8 cellular contexts compared by ENCODE assay signal in genomic region chr19:2475702-2476450, GRCh38. TPM values are rescaled to one million over a fixed set of nuclear protein-coding genes. Genes with fewer than 3 reads are reported as not detected.
DNase-seq lines count a peak whose midpoint lies in the region; ATAC-seq and TF ChIP-seq lines count a peak whose summit lies in the region.

A gene with protein sequence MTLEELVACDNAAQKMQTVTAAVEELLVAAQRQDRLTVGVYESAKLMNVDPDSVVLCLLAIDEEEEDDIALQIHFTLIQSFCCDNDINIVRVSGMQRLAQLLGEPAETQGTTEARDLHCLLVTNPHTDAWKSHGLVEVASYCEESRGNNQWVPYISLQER (plus strand): TSS chr19:2476127. CDS start chr19:2476359, 232 bp downstream.

- peaks cover 3% of the 10 kb centered on the region for H3K36me3 Mint-ChIP-seq in endothelial cell (ENCODE audit: low read depth, unreplicated experiment)

- BruUV-seq in OCI-LY7 (replicated peaks; lab: Mats Ljungman, UMichigan), result no TSS peak

- H3K27me3 Mint-ChIP-seq in endothelial cell (ENCODE audit: unreplicated experiment), result peaks cover 10% of the 10 kb centered on the region

- H3K79me2 ChIP-seq in OCI-LY7 (ENCODE audit: insufficient read depth, low read depth, low read length), result peaks cover 29% of the 10 kb centered on the region

- peak within 1 kb of the TSS; percentile 83 for H3K4me3 Mint-ChIP-seq in endothelial cell (ENCODE audit: unreplicated experiment)

- 0 out of 2 replicates have a peak, but pooled peaks cover 4% of the 10 kb centered on the region for H4K20me1 ChIP-seq in OCI-LY7 (ENCODE audit: insufficient read depth, low read length)

- H3K9me3 ChIP-seq in OCI-LY7 (ENCODE audit: low read length), result no peaks in the 10 kb centered on the region

- in situ Hi-C loops in Caki2 (cut with HindIII; ENCODE audit: low pct_unique_long_range_greater_than_20kb, low sequenced_read_pairs), result no loop called here

- TF ChIP-seq CTCF in OCI-LY7 (conservative IDR thresholded peaks at IDR 0.05; ENCODE audit: low read length), result no peak
- TF ChIP-seq CTCF in endothelial cell (IDR thresholded peaks at IDR 0.05; ENCODE audit: unreplicated experiment), result no peak

- intact Hi-C loops in OCI-LY7 (cut with micrococcal nuclease; ENCODE audit: unreplicated experiment), result loop anchor here (1.0 to 10.0 kb wide), 4 partner anchors 15 to 269 kb away; partner anchors contain the start of genes SLC39A3 and TIMM13

- peak; percentile 40 for ATAC-seq in GM21390 (IDR thresholded peaks at IDR 0.05; ENCODE audit: unreplicated experiment)

- peak within 1 kb of the TSS; percentile 91 for H3K27ac ChIP-seq in OCI-LY7 (ENCODE audit: low read depth, low read length, poor library complexity, severe bottlenecking)

- POLR2A ChIA-PET in OCI-LY7 (lab: Charles Lee), result interaction anchor here (0.7 to 3.7 kb wide), 23 partner anchors 9 to 499 kb away, joined by 3 to 72 read pairs (median 4); partner anchors contain the start of gene GNG7

- CTCF ChIA-PET in OCI-LY7 (lab: Charles Lee; ENCODE audit: unreplicated experiment), result interaction anchor here (0.6 to 1.2 kb wide), 6 partner anchors 9 to 149 kb away, joined by 3 to 4 read pairs (median 3); no protein-coding TSS in a partner anchor

- peak within 1 kb of the TSS; percentile 97 for H3K4me3 ChIP-seq in OCI-LY7 (ENCODE audit: low read depth, low read length, poor library complexity, severe bottlenecking)

- peak within 1 kb of the TSS; percentile 88 for H3K4me2 ChIP-seq in OCI-LY7 (ENCODE audit: low read length)

- no peak within 1 kb of the TSS for H3K27ac Mint-ChIP-seq in endothelial cell (ENCODE audit: unreplicated experiment)

- peak within 1 kb of the TSS; percentile 34; the same call in 1 of the 2 replicates for H2AFZ ChIP-seq in OCI-LY7 (ENCODE audit: low read length)

- H3K9me2 ChIP-seq in OCI-LY7 (ENCODE audit: insufficient read depth, low read length), result no peaks in the 10 kb centered on the region

- no peaks in the 10 kb centered on the region for H3K9me3 Mint-ChIP-seq in endothelial cell (ENCODE audit: unreplicated experiment)

- H3K36me3 ChIP-seq in OCI-LY7 (ENCODE audit: insufficient read depth, low read length), result peaks cover 17% of the 10 kb centered on the region

- peak; percentile 89 for DNase-seq in Caki2 (ENCODE audit: low read depth)
- DNase-seq in HuH-7 (ENCODE audit: low spot score), result peak; percentile 99
- DNase-seq in OCI-LY7 (ENCODE audit: low spot score), result peak; percentile 99
- DNase-seq in activated CD8-positive, alpha-beta memory T cell treated with anti-CD3 and anti-CD28 coated beads, Interleukin-2, amount 50 U/mL, for 48 hours, result peak; percentile 98
- peak; percentile 88 for DNase-seq in endothelial cell (ENCODE audit: low spot score)
- peak; percentile 98 for DNase-seq in midbrain (lab: John Stamatoyannopoulos, UW)
- peak; percentile 93 to 95 for DNase-seq in stimulated activated CD8-positive, alpha-beta memory T cell treated with anti-CD3 and anti-CD28 coated beads, Interleukin-15, amount 100 ng/mL, for 48 hours (ENCODE audit: low read depth in 2 of 2)

- H3K4me1 ChIP-seq in OCI-LY7 (ENCODE audit: insufficient read depth, low read length, poor library complexity, severe bottlenecking), result peaks cover 40% of the 10 kb centered on the region

- H3K4me1 Mint-ChIP-seq in endothelial cell (ENCODE audit: unreplicated experiment), result peaks cover 20% of the 10 kb centered on the region

RNA-seq across cellular contexts. Expression of the gene that starts here (rescaled TPM):
- total RNA-seq in Caki2 (2014; rRNA removed; shearing (Covaris generic); ENCODE audit: low replicate concordance), result 10.6 and 16.3 TPM in 2 replicates
- total RNA-seq in OCI-LY7 (2014; rRNA removed; shearing (Covaris generic)), result 98.4 and 102 TPM in 2 replicates
- total RNA-seq in OCI-LY7 (2022), result 36.5 and 40.5 TPM in 2 replicates
- total RNA-seq in endothelial cell (ENCODE audit: unreplicated experiment), result 1.2 TPM

Comparison
In these comparisons a context has a peak if more than half of its experiments do, and no peak if none do; other contexts are left out.
1. Peak in every context shown above with its lines: DNase-seq, ATAC-seq, H3K4me3 ChIP-seq and H3K27ac ChIP-seq.